2 cellular contexts compared by ENCODE assay signal in genomic region chr10:67783576-67784294, GRCh38.
TF ChIP-seq lines count a peak whose summit lies in the region.

No MANE protein-coding gene starts in this region.

TF ChIP-seq in SK-N-SH treated with all-trans-retinoic acid at 6 μM for 48 hours, 23 proteins besides CTCF, POLR2A, EP300 and RAD21 (continued from another document):
- TF ChIP-seq ZFP3 (CRISPR knock-in tag; IDR thresholded peaks at IDR 0.05) = 0 out of 2 replicates have a peak, but pooled peaks have one; percentile 25

TF ChIP-seq in GM23338, 12 proteins besides CTCF, POLR2A, EP300 and RAD21 (continued from another document):
- no peak for TF ChIP-seq REST (IDR thresholded peaks at IDR 0.05; ENCODE audit: unreplicated experiment)
- no peak for TF ChIP-seq CREB1 (CRISPR knock-in tag; IDR thresholded peaks at IDR 0.05; ENCODE audit: low read depth)
- TF ChIP-seq NANOG (IDR thresholded peaks at IDR 0.05; ENCODE audit: borderline replicate concordance) = no peak
- no peak for TF ChIP-seq EZH2phosphoT487 (IDR thresholded peaks at IDR 0.05; ENCODE audit: unreplicated experiment)
- TF ChIP-seq ZNF331 (CRISPR knock-in tag; IDR thresholded peaks at IDR 0.05; ENCODE audit: low read depth) = no peak
- TF ChIP-seq ZNF462 (CRISPR knock-in tag; IDR thresholded peaks at IDR 0.05) = no peak
- TF ChIP-seq ZNF114 (CRISPR knock-in tag; IDR thresholded peaks at IDR 0.05) = no peak
- no peak for TF ChIP-seq STAT1 (IDR thresholded peaks at IDR 0.05; ENCODE audit: unreplicated experiment)
- no peak for TF ChIP-seq EZH2 (IDR thresholded peaks at IDR 0.05; ENCODE audit: low read depth, unreplicated experiment)
